Comparison of ENCODE assay signal across 11 cellular contexts in genomic region chr10:13117842-13118783, GRCh38. TPM values are rescaled to one million over a fixed set of nuclear protein-coding genes. Genes with fewer than 3 reads are reported as not detected.
DNase-seq lines count a peak whose midpoint lies in the region; ATAC-seq and TF ChIP-seq lines count a peak whose summit lies in the region.
"Had no signal": no experiment of that assay in that cellular context is flagged by ENCODE, and none has a peak within 500 bp of the region (broad histone marks: within the 10 kb centered on the region; RNA-seq: fewer than 3 reads in every experiment).

No MANE protein-coding gene starts in this region.

- DNase-seq in activated CD4-positive, alpha-beta T cell treated with anti-CD3 and anti-CD28 coated beads for 36 hours, result peak; percentile 20
- no peak for DNase-seq in activated CD4-positive, alpha-beta T cell treated with anti-CD3 and anti-CD28 coated beads, Interleukin-2, amount 50 U/mL, for 1 hour
- DNase-seq in T-cell, result no peak
- DNase-seq in cardiac muscle cell (ENCODE audit: low read depth in 1 of 2, low spot score in 1 of 2), result no peak
- no peak for DNase-seq in progenitor cell of endocrine pancreas (ENCODE audit: low spot score, unreplicated experiment)
- DNase-seq: activated CD4-positive, alpha-beta T cell treated with anti-CD3 and anti-CD28 coated beads for 4 hours; NCI-H187 treated with DMSO at 0.1 percent for 48 hours had no signal

- H3K9ac ChIP-seq in subcutaneous abdominal adipose tissue (ENCODE audit: low read length in 5 of 5), result no peak overlapping the region

- intact Hi-C loops in activated CD4-positive, alpha-beta T cell treated with anti-CD3 and anti-CD28 coated beads for 36 hours (cut with DNase I, micrococcal nuclease), result no loop called here

- H3K27ac ChIP-seq in cardiac muscle cell (peak overlapping the region; percentile 77), subcutaneous abdominal adipose tissue (ENCODE audit: low read depth, low read length) (peak overlapping the region; percentile 51)
- H3K27ac ChIP-seq: prostate gland had no signal

- peaks cover 70% of the 10 kb centered on the region for H3K36me3 Mint-ChIP-seq in activated CD4-positive, alpha-beta T cell treated with anti-CD3 and anti-CD28 coated beads for 36 hours (ENCODE audit: low read depth)
- H3K36me3 Mint-ChIP-seq in T-cell, result peaks cover 74% of the 10 kb centered on the region
- H3K36me3 Mint-ChIP-seq in progenitor cell of endocrine pancreas (ENCODE audit: insufficient read depth), result peaks cover 2% of the 10 kb centered on the region

- POLR2A ChIA-PET in activated CD4-positive, alpha-beta T cell treated with anti-CD3 and anti-CD28 coated beads for 36 hours (lab: Charles Lee), result no interaction called here
- POLR2A ChIA-PET in T-cell (lab: Charles Lee), result no interaction called here

- H3K4me1 Mint-ChIP-seq in activated CD4-positive, alpha-beta T cell treated with anti-CD3 and anti-CD28 coated beads for 36 hours, result peaks cover 28% of the 10 kb centered on the region
- H3K4me1 Mint-ChIP-seq in T-cell (peaks cover 27 to 34% (median 29%) of the 10 kb centered on the region in 3 donors), progenitor cell of endocrine pancreas (ENCODE audit: low read depth) (peaks cover 7% of the 10 kb centered on the region)

- no peak overlapping the region for H3K4me3 ChIP-seq in cardiac muscle cell
- peak overlapping the region in 1 of 5 donors; percentile 19 for H3K4me3 ChIP-seq in subcutaneous abdominal adipose tissue (ENCODE audit: low read depth in 1 of 5, low read length in 5 of 5)
- H3K4me3 ChIP-seq: prostate gland had no signal

- no peak for TF ChIP-seq CTCF in cardiac muscle cell (IDR thresholded peaks at IDR 0.05; ENCODE audit: low read depth, low read length)
- no peak for TF ChIP-seq CTCF in progenitor cell of endocrine pancreas (IDR thresholded peaks at IDR 0.05; ENCODE audit: unreplicated experiment)

- H3K9me3 Mint-ChIP-seq in activated CD4-positive, alpha-beta T cell treated with anti-CD3 and anti-CD28 coated beads for 36 hours (ENCODE audit: low read depth), result no peaks in the 10 kb centered on the region
- H3K9me3 Mint-ChIP-seq in T-cell (no peaks in the 10 kb centered on the region), progenitor cell of endocrine pancreas (ENCODE audit: low read depth) (no peaks in the 10 kb centered on the region)

- H3K27me3 Mint-ChIP-seq in activated CD4-positive, alpha-beta T cell treated with anti-CD3 and anti-CD28 coated beads for 36 hours, result no peaks in the 10 kb centered on the region
- H3K27me3 Mint-ChIP-seq in T-cell, result no peaks in the 10 kb centered on the region
- no peaks in the 10 kb centered on the region for H3K27me3 Mint-ChIP-seq in progenitor cell of endocrine pancreas

- H3K27me3 ChIP-seq in cardiac muscle cell, result no peaks in the 10 kb centered on the region
- no peaks in the 10 kb centered on the region for H3K27me3 ChIP-seq in subcutaneous abdominal adipose tissue (ENCODE audit: control insufficient read depth in 5 of 5, insufficient read depth in 4 of 5, low read length in 5 of 5)

- peak; percentile 48 for ATAC-seq in activated CD4-positive, alpha-beta T cell treated with anti-CD3 and anti-CD28 coated beads for 36 hours
- ATAC-seq in T-cell (replicated peaks in 1 of 4), result no peak
- no peak for ATAC-seq in GM21717 (IDR thresholded peaks at IDR 0.05; ENCODE audit: unreplicated experiment)
- ATAC-seq in esophagus mucosa, result no peak

- CTCF ChIA-PET in activated CD4-positive, alpha-beta T cell treated with anti-CD3 and anti-CD28 coated beads for 36 hours (lab: Charles Lee), result interaction anchor here (0.6 to 1.1 kb wide), 2 partner anchors 49 to 96 kb away, joined by 3 read pairs; no protein-coding TSS in a partner anchor
- CTCF ChIA-PET in T-cell (lab: Charles Lee), result interaction anchor here in 1 of 2 donors (0.5 to 1.2 kb wide), 3 partner anchors 9 to 102 kb away, joined by 3 to 12 read pairs (median 5); no protein-coding TSS in a partner anchor

- H3K27ac Mint-ChIP-seq in activated CD4-positive, alpha-beta T cell treated with anti-CD3 and anti-CD28 coated beads for 36 hours, result peak overlapping the region; percentile 68
- H3K27ac Mint-ChIP-seq in T-cell (peak overlapping the region; percentile 24 to 29), progenitor cell of endocrine pancreas (no peak overlapping the region)

- H3K36me3 ChIP-seq in cardiac muscle cell (peaks cover 6% of the 10 kb centered on the region), subcutaneous abdominal adipose tissue (ENCODE audit: control insufficient read depth in 5 of 5, insufficient read depth in 5 of 5, low read length in 5 of 5) (peaks cover 29 to 72% (median 57%) of the 10 kb centered on the region in 5 donors)
- H3K36me3 ChIP-seq: prostate gland had no signal

- H3K9me3 ChIP-seq in cardiac muscle cell (ENCODE audit: low read depth) (no peaks in the 10 kb centered on the region), subcutaneous abdominal adipose tissue (ENCODE audit: control insufficient read depth in 5 of 5, low read length in 5 of 5) (no peaks in the 10 kb centered on the region)
- H3K9me3 ChIP-seq: prostate gland had no signal

- peaks cover 24% of the 10 kb centered on the region for H3K4me1 ChIP-seq in cardiac muscle cell (ENCODE audit: low read depth)
- H3K4me1 ChIP-seq in subcutaneous abdominal adipose tissue (ENCODE audit: control insufficient read depth in 5 of 5, insufficient read depth in 5 of 5, low read length in 5 of 5), result peaks cover 4 to 39% (median 36%) of the 10 kb centered on the region in 5 donors
- H3K4me1 ChIP-seq: prostate gland had no signal

- no peak overlapping the region for H3K4me3 Mint-ChIP-seq in activated CD4-positive, alpha-beta T cell treated with anti-CD3 and anti-CD28 coated beads for 36 hours
- H3K4me3 Mint-ChIP-seq in T-cell, result peak overlapping the region in 1 of 3 donors; percentile 16
- H3K4me3 Mint-ChIP-seq in progenitor cell of endocrine pancreas (ENCODE audit: low read depth), result no peak overlapping the region

RNA-seq across cellular contexts. Expression of gene OPTN, which starts 18.1 kb away (rescaled TPM):
- total RNA-seq in activated CD4-positive, alpha-beta T cell treated with anti-CD3 and anti-CD28 coated beads for 36 hours, result 10 to 100 TPM; 57.4 to 67.8 TPM
- total RNA-seq in T-cell, result 100 to 1,000 TPM in 2 of 5 donors, 10 to 100 TPM in 3; 87.7 to 115 (median 94.9) TPM
- 9.8 and 12.4 TPM in 2 replicates for total RNA-seq in cardiac muscle cell
- 16.8 and 21.3 TPM in 2 replicates for polyA plus RNA-seq in cardiac muscle cell
- 6.2 and 6.8 TPM in 2 replicates for total RNA-seq in progenitor cell of endocrine pancreas
- 29.6 TPM for total RNA-seq in esophagus mucosa

RNA-seq across cellular contexts. Expression of gene MCM10, which starts 43.2 kb away (rescaled TPM):
- total RNA-seq in activated CD4-positive, alpha-beta T cell treated with anti-CD3 and anti-CD28 coated beads for 36 hours, result 10 to 100 TPM; 86.0 to 86.2 TPM
- total RNA-seq in T-cell (1 to 10 TPM in 2 of 5 donors, under 1 TPM in 3; 0.65 to 1.4 (median 0.82) TPM), cardiac muscle cell (3.9 and 4.8 TPM in 2 replicates), progenitor cell of endocrine pancreas (20.2 and 21.4 TPM in 2 replicates), esophagus mucosa (5.9 TPM)
- polyA plus RNA-seq in cardiac muscle cell, result 6.9 and 10.0 TPM in 2 replicates
